Comparison of ENCODE assay signal across 22 cellular contexts in the genomic region with DNA sequence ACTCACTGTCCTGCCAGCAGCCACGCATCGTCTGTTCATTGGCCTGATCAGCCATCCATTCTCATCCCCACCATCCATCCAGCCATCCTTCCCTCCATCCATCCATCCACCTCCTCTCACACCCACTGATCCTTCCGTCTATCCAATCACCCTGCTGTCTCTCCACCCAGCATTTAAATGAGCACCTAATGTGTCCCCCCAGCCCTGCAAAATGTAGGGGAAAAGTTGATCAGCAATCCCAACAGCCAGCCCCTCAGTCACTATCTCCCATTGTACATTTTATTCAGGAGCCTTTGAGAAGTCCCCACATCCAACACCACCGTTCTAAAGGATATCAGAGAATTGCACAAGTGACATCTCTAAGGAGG. TPM values are rescaled to one million over a fixed set of nuclear protein-coding genes. Genes with fewer than 3 reads are reported as not detected.
DNase-seq lines count a peak whose midpoint lies in the region; ATAC-seq, FAIRE-seq and TF ChIP-seq lines count a peak whose summit lies in the region.
"Had no signal": no experiment of that assay in that cellular context is flagged by ENCODE, and none has a peak within 500 bp of the region (broad histone marks: within the 10 kb centered on the region; RNA-seq: fewer than 3 reads in every experiment).

No MANE protein-coding gene starts in this region.

- CTCF ChIA-PET in HepG2 (lab: Yijun Ruan, JAX; ENCODE audit: low intra/inter-chr PET ratio, low total read pairs), result no interaction called here

- H3K9me3 ChIP-seq in HepG2 (ENCODE audit: low read length) (no peaks in the 10 kb centered on the region), right lobe of liver (no peaks in the 10 kb centered on the region), T-helper 17 cell (ENCODE audit: control insufficient read depth, low read length, poor library complexity, severe bottlenecking) (no peaks in the 10 kb centered on the region)
- H3K9me3 ChIP-seq: A549, Caco-2 had no signal

- no peaks in the 10 kb centered on the region for H3K4me1 Mint-ChIP-seq in T-helper 17 cell
- no peaks in the 10 kb centered on the region for H3K4me1 Mint-ChIP-seq in neural crest cell
- H3K4me1 Mint-ChIP-seq: GM23338, H9 had no signal

- in situ Hi-C loops in HepG2 (cut with HindIII; ENCODE audit: extremely low pct_ligation_motif_present, low pct_unique_long_range_greater_than_20kb), result no loop called here

- TF ChIP-seq RAD21 in HepG2 (CRISPR knock-in tag; IDR thresholded peaks at IDR 0.05), result no peak

- H3K79me2 ChIP-seq in HepG2 (ENCODE audit: insufficient read depth, low read length), result no peaks in the 10 kb centered on the region

- no peak overlapping the region for H3K4me3 Mint-ChIP-seq in T-helper 17 cell
- no peak overlapping the region for H3K4me3 Mint-ChIP-seq in neural crest cell
- H3K4me3 Mint-ChIP-seq: CD8-positive, alpha-beta T cell; GM23338; H9; HFFc6 had no signal

- H3K27me3 Mint-ChIP-seq in T-helper 17 cell (peaks cover 27% of the 10 kb centered on the region), neural crest cell (ENCODE audit: low read depth) (no peaks in the 10 kb centered on the region)

- no peak overlapping the region for H3K4me3 ChIP-seq in HepG2 (replicated peaks in 1 of 3; ENCODE audit: insufficient read depth in 1 of 3, low read depth in 2 of 3, low read length in 3 of 3)
- H3K4me3 ChIP-seq in right lobe of liver, result no peak overlapping the region
- H3K4me3 ChIP-seq: A549, GM23338 had no signal

- FAIRE-seq in HepG2 (lab: Jason Lieb, UNC) (no peak), urothelium cell line (lab: Jason Lieb, UNC) (peak; percentile 67)
- FAIRE-seq: A549, G401.6, GM12892 had no signal

- H3K27ac ChIP-seq in HepG2 (ENCODE audit: extremely low read length, insufficient read depth, low read length), result no peak overlapping the region
- H3K27ac ChIP-seq in right lobe of liver, result no peak overlapping the region
- H3K27ac ChIP-seq: A549 had no signal

- intact Hi-C loops in HepG2 (cut with micrococcal nuclease; ENCODE audit: unreplicated experiment) (no loop called here), right lobe of liver (cut with DNase I) (no loop called here)

- H3K9ac ChIP-seq in HepG2 (ENCODE audit: insufficient read depth, low read depth, low read length), result no peak overlapping the region

- no peak overlapping the region for H2AFZ ChIP-seq in HepG2 (ENCODE audit: low read length)
- H2AFZ ChIP-seq: GM23338 had no signal

- no peak overlapping the region for H3K4me2 ChIP-seq in HepG2 (ENCODE audit: low read depth, low read length)
- H3K4me2 ChIP-seq: A549, GM23338 had no signal

- H3K36me3 Mint-ChIP-seq in T-helper 17 cell (ENCODE audit: low read depth) (peaks cover 5% of the 10 kb centered on the region), neural crest cell (ENCODE audit: low read depth) (no peaks in the 10 kb centered on the region)
- H3K36me3 Mint-ChIP-seq: CD8-positive, alpha-beta T cell had no signal

- TF ChIP-seq EP300 in HepG2 (IDR thresholded peaks at IDR 0.05; ENCODE audit: low read depth in 2 of 2, low read length in 2 of 2), result no peak
- no peak for TF ChIP-seq EP300 in HepG2 (CRISPR knock-in tag; IDR thresholded peaks at IDR 0.05; ENCODE audit: borderline replicate concordance)

- DNase-seq in HepG2 (ENCODE audit: low spot score), result no peak
- DNase-seq in right lobe of liver, result no peak
- no peak for DNase-seq in T-helper 17 cell
- no peak for DNase-seq in neural crest cell (ENCODE audit: low read depth, low spot score)
- no peak for DNase-seq in urothelium cell line (ENCODE audit: low spot score)
- no peak for DNase-seq in AG20443 (ENCODE audit: low spot score)
- DNase-seq in retina, result no peak
- DNase-seq: 8988T; ACHN; C1 segment of cervical spinal cord; Caco-2; CD8-positive, alpha-beta T cell; DMS153; DND-41; H9; HFFc6 had no signal

- H3K27ac Mint-ChIP-seq in T-helper 17 cell, result peak overlapping the region; percentile 83
- H3K27ac Mint-ChIP-seq in neural crest cell (ENCODE audit: unreplicated experiment), result peak overlapping the region; percentile 94
- H3K27ac Mint-ChIP-seq: CD8-positive, alpha-beta T cell; GM23338; H9; HFFc6 had no signal

- POLR2A ChIA-PET in HepG2 (lab: Yijun Ruan, JAX), result interaction anchor here (1.0 kb wide), 1 partner anchor 11 kb away, joined by 3 read pairs; a partner anchor contains a TSS

- no peaks in the 10 kb centered on the region for H3K9me3 Mint-ChIP-seq in neural crest cell
- H3K9me3 Mint-ChIP-seq: CD8-positive, alpha-beta T cell; GM23338; HFFc6 had no signal

- TF ChIP-seq POLR2A in HepG2 (IDR thresholded peaks at IDR 0.05; ENCODE audit: insufficient read depth in 1 of 2, low read depth in 2 of 2, low read length in 2 of 2), result no peak
- no peak for TF ChIP-seq POLR2A in right lobe of liver (IDR thresholded peaks at IDR 0.05)

- ATAC-seq in HepG2, result no peak
- ATAC-seq in right lobe of liver, result no peak
- ATAC-seq in T-helper 17 cell, result no peak
- ATAC-seq in GM19452 (IDR thresholded peaks at IDR 0.05; ENCODE audit: unreplicated experiment), result no peak
- ATAC-seq: A549; CD8-positive, alpha-beta T cell; GM23338; HCT116 had no signal

- WGBS in HepG2 (ENCODE audit: low lambda C conversion rate), result 41% methylated on average over 4 of the region's 4 CpGs
- WGBS in right lobe of liver (ENCODE audit: insufficient coverage, low coverage, low lambda C conversion rate, missing lambda C conversion rate), result 77% methylated on average over 4 of the region's 4 CpGs

- BruUV-seq in HepG2 (replicated peaks; lab: Mats Ljungman, UMichigan), result no TSS peak

- H3K27me3 ChIP-seq in HepG2 (ENCODE audit: control insufficient read depth in 1 of 2, insufficient read depth in 2 of 2, low read length in 2 of 2), result no peaks in the 10 kb centered on the region; a peak in 1 of 5 replicates
- H3K27me3 ChIP-seq in right lobe of liver, result no peaks in the 10 kb centered on the region

- H3K36me3 ChIP-seq in HepG2 (replicated peaks in 1 of 2; ENCODE audit: control insufficient read depth in 1 of 2, insufficient read depth in 2 of 2, low read length in 2 of 2) (no peaks in the 10 kb centered on the region), right lobe of liver (no peaks in the 10 kb centered on the region)

- H3K4me1 ChIP-seq in HepG2 (ENCODE audit: insufficient read depth, low read length) (peaks cover 18% of the 10 kb centered on the region; the same call in 1 of the 2 replicates), right lobe of liver (no peaks in the 10 kb centered on the region)
- H3K4me1 ChIP-seq: A549, Caco-2 had no signal

- no peaks in the 10 kb centered on the region for H4K20me1 ChIP-seq in HepG2 (ENCODE audit: insufficient read depth, low read length)

- TF ChIP-seq CTCF in HepG2 (CRISPR knock-in tag; IDR thresholded peaks at IDR 0.05), result no peak
- TF ChIP-seq CTCF in right lobe of liver (IDR thresholded peaks at IDR 0.05), result no peak
- no peak for TF ChIP-seq CTCF in neural crest cell (conservative IDR thresholded peaks at IDR 0.05)

RNA-seq across cellular contexts. Expression of a gene that starts 11.1 kb away (rescaled TPM):
- total RNA-seq in HepG2 (2016; rRNA removed; fragmentation: Illumina TruSeq; extraction: Trizol), result 167 and 335 TPM in 2 replicates
- 55.5 and 58.3 TPM in 2 replicates for total RNA-seq in HepG2 (2016; cell fraction: cytosol; rRNA removed; fragmentation: Illumina TruSeq; extraction: Trizol; ENCODE audit: low read depth)
- 152 and 344 TPM in 2 replicates for total RNA-seq in HepG2 (2016; cell fraction: insoluble cytoplasmic fraction; rRNA removed; fragmentation: Illumina TruSeq; extraction: Trizol)
- 109 and 116 TPM in 2 replicates for total RNA-seq in HepG2 (2016; cell fraction: membrane; rRNA removed; fragmentation: Illumina TruSeq; extraction: Trizol)
- total RNA-seq in HepG2 (2016; cell fraction: nucleus; rRNA removed; fragmentation: Illumina TruSeq; extraction: Trizol), result 220 and 261 TPM in 2 replicates
- 485 and 494 TPM in 2 replicates for polyA plus RNA-seq in HepG2 (2011; rRNA removed)
- polyA plus RNA-seq in HepG2 (2011; cell fraction: cytosol; rRNA removed), result 512 and 565 TPM in 2 replicates
- 123 and 124 TPM in 2 replicates for polyA plus RNA-seq in HepG2 (2011; cell fraction: nucleus; rRNA removed)
- polyA plus RNA-seq in HepG2 (2012), result 190 and 241 TPM in 2 replicates
- 62.9 and 71.0 TPM in 2 replicates for polyA plus RNA-seq in HepG2 (2016; cell fraction: cytosol; fragmentation: Illumina TruSeq; extraction: Trizol; ENCODE audit: low read depth)
- 137 and 148 TPM in 2 replicates for polyA plus RNA-seq in HepG2 (2016; cell fraction: insoluble cytoplasmic fraction; fragmentation: Illumina TruSeq; extraction: Trizol; ENCODE audit: low read depth)
- 92.2 and 98.9 TPM in 2 replicates for polyA plus RNA-seq in HepG2 (2016; cell fraction: membrane; fragmentation: Illumina TruSeq; extraction: Trizol; ENCODE audit: low read depth)
- polyA plus RNA-seq in HepG2 (2016; cell fraction: nucleus; fragmentation: Illumina TruSeq; extraction: Trizol; ENCODE audit: insufficient read depth, low read depth), result 331 and 354 TPM in 2 replicates
- polyA minus RNA-seq in HepG2 (2011; rRNA and poly(A)+ RNA removed; ENCODE audit: low replicate concordance), result 116 and 435 TPM in 2 replicates
- polyA minus RNA-seq in HepG2 (2011; cell fraction: cytosol; rRNA and poly(A)+ RNA removed), result 152 TPM in 2 replicates
- polyA minus RNA-seq in HepG2 (2011; cell fraction: nucleus; rRNA and poly(A)+ RNA removed), result 85.1 and 101 TPM in 2 replicates
- 100 to 1,000 TPM in 3 of 6 experiments, 10 to 100 TPM in 3; 53.0 to 132 (median 100) TPM for total RNA-seq in right lobe of liver
- 100 to 1,000 TPM; 104 to 112 TPM for total RNA-seq in T-helper 17 cell
- total RNA-seq in neural crest cell, result 175 and 179 TPM in 2 replicates

RNA-seq across cellular contexts. Expression of a gene that starts 39.0 kb away (rescaled TPM):
- 13.1 and 15.3 TPM in 2 replicates for total RNA-seq in HepG2 (2016; rRNA removed; fragmentation: Illumina TruSeq; extraction: Trizol)
- 5.6 and 6.1 TPM in 2 replicates for total RNA-seq in HepG2 (2016; cell fraction: cytosol; rRNA removed; fragmentation: Illumina TruSeq; extraction: Trizol; ENCODE audit: low read depth)
- 13.5 and 15.3 TPM in 2 replicates for total RNA-seq in HepG2 (2016; cell fraction: insoluble cytoplasmic fraction; rRNA removed; fragmentation: Illumina TruSeq; extraction: Trizol)
- total RNA-seq in HepG2 (2016; cell fraction: membrane; rRNA removed; fragmentation: Illumina TruSeq; extraction: Trizol), result 11.1 and 11.3 TPM in 2 replicates
- 6.6 and 7.9 TPM in 2 replicates for total RNA-seq in HepG2 (2016; cell fraction: nucleus; rRNA removed; fragmentation: Illumina TruSeq; extraction: Trizol)
- 16.1 and 22.2 TPM in 2 replicates for polyA plus RNA-seq in HepG2 (2011; rRNA removed)
- 18.4 and 20.0 TPM in 2 replicates for polyA plus RNA-seq in HepG2 (2011; cell fraction: cytosol; rRNA removed)
- polyA plus RNA-seq in HepG2 (2011; cell fraction: nucleus; rRNA removed), result 9.4 and 14.0 TPM in 2 replicates
- polyA plus RNA-seq in HepG2 (2012), result 16.1 and 27.7 TPM in 2 replicates
- polyA plus RNA-seq in HepG2 (2016; cell fraction: cytosol; fragmentation: Illumina TruSeq; extraction: Trizol; ENCODE audit: low read depth), result 5.1 and 5.5 TPM in 2 replicates
- 11.4 and 13.0 TPM in 2 replicates for polyA plus RNA-seq in HepG2 (2016; cell fraction: insoluble cytoplasmic fraction; fragmentation: Illumina TruSeq; extraction: Trizol; ENCODE audit: low read depth)
- 6.7 and 7.8 TPM in 2 replicates for polyA plus RNA-seq in HepG2 (2016; cell fraction: membrane; fragmentation: Illumina TruSeq; extraction: Trizol; ENCODE audit: low read depth)
- 7.1 and 7.2 TPM in 2 replicates for polyA plus RNA-seq in HepG2 (2016; cell fraction: nucleus; fragmentation: Illumina TruSeq; extraction: Trizol; ENCODE audit: insufficient read depth, low read depth)
- 18.7 and 37.0 TPM in 2 replicates for polyA minus RNA-seq in HepG2 (2011; rRNA and poly(A)+ RNA removed; ENCODE audit: low replicate concordance)
- 6.9 and 10.6 TPM in 2 replicates for polyA minus RNA-seq in HepG2 (2011; cell fraction: cytosol; rRNA and poly(A)+ RNA removed)
- polyA minus RNA-seq in HepG2 (2011; cell fraction: nucleus; rRNA and poly(A)+ RNA removed), result 5.0 and 6.5 TPM in 2 replicates
- total RNA-seq in right lobe of liver, result 10 to 100 TPM; 67.3 to 94.1 (median 83.0) TPM
- total RNA-seq in T-helper 17 cell, result 1 to 10 TPM; 9.6 to 9.8 TPM
- 14.0 and 16.5 TPM in 2 replicates for total RNA-seq in neural crest cell

RNA-seq across cellular contexts. Expression of a gene that starts 45.6 kb away (rescaled TPM):
- total RNA-seq in HepG2 (2016; rRNA removed; fragmentation: Illumina TruSeq; extraction: Trizol) (0.24 and 0.25 TPM in 2 replicates), right lobe of liver (1 to 10 TPM; 1.0 to 3.2 (median 1.3) TPM), T-helper 17 cell (under 1 TPM in 1 of 2 donors, not detected in 1; 0.42 TPM), neural crest cell (1.1 and 1.6 TPM in 2 replicates)
- not detected in 2 replicates for total RNA-seq in HepG2 (2016; cell fraction: cytosol; rRNA removed; fragmentation: Illumina TruSeq; extraction: Trizol; ENCODE audit: low read depth)
- total RNA-seq in HepG2 (2016; cell fraction: insoluble cytoplasmic fraction; rRNA removed; fragmentation: Illumina TruSeq; extraction: Trizol), result 0.13 and 0.27 TPM in 2 replicates
- 0.34 TPM in 1 of 2 replicates, not detected in the other for total RNA-seq in HepG2 (2016; cell fraction: membrane; rRNA removed; fragmentation: Illumina TruSeq; extraction: Trizol)
- 0.16 TPM in 1 of 2 replicates, not detected in the other for total RNA-seq in HepG2 (2016; cell fraction: nucleus; rRNA removed; fragmentation: Illumina TruSeq; extraction: Trizol)
- 0.44 and 0.52 TPM in 2 replicates for polyA plus RNA-seq in HepG2 (2011; rRNA removed)
- polyA plus RNA-seq in HepG2 (2011; cell fraction: cytosol; rRNA removed), result 0.27 and 0.36 TPM in 2 replicates
- 0.63 and 0.69 TPM in 2 replicates for polyA plus RNA-seq in HepG2 (2011; cell fraction: nucleus; rRNA removed)
- 0.35 and 0.60 TPM in 2 replicates for polyA plus RNA-seq in HepG2 (2012)
- polyA plus RNA-seq in HepG2 (2016; cell fraction: cytosol; fragmentation: Illumina TruSeq; extraction: Trizol; ENCODE audit: low read depth), result 0.11 and 0.24 TPM in 2 replicates
- polyA plus RNA-seq in HepG2 (2016; cell fraction: insoluble cytoplasmic fraction; fragmentation: Illumina TruSeq; extraction: Trizol; ENCODE audit: low read depth), result 0.21 TPM in 1 of 2 replicates, not detected in the other
- 0.14 and 0.47 TPM in 2 replicates for polyA plus RNA-seq in HepG2 (2016; cell fraction: membrane; fragmentation: Illumina TruSeq; extraction: Trizol; ENCODE audit: low read depth)
- 0.36 TPM in 1 of 2 replicates, not detected in the other for polyA plus RNA-seq in HepG2 (2016; cell fraction: nucleus; fragmentation: Illumina TruSeq; extraction: Trizol; ENCODE audit: insufficient read depth, low read depth)
- polyA minus RNA-seq in HepG2 (2011; rRNA and poly(A)+ RNA removed; ENCODE audit: low replicate concordance), result 0.78 TPM in 1 of 2 replicates, not detected in the other
- not detected in 2 replicates for polyA minus RNA-seq in HepG2 (2011; cell fraction: cytosol; rRNA and poly(A)+ RNA removed)
- 0.52 and 0.62 TPM in 2 replicates for polyA minus RNA-seq in HepG2 (2011; cell fraction: nucleus; rRNA and poly(A)+ RNA removed)
- total RNA-seq: CD8-positive, alpha-beta T cell had no signal
